16 cellular contexts compared by ENCODE assay signal in genomic region chr2:233406865-233407264, GRCh38.
"Had no signal": no experiment of that assay in that cellular context is flagged by ENCODE, and none has a peak within 500 bp of the region (broad histone marks: within the 10 kb centered on the region; RNA-seq: fewer than 3 reads in every experiment).

No MANE protein-coding gene starts in this region.

- H3K27ac Mint-ChIP-seq: activated naive CD4-positive, alpha-beta T cell treated with anti-CD3 and anti-CD28 coated beads, Interleukin-2, amount 10 ng/mL, durations not matched to agents 7 days and 5 days; activated T-helper 1 cell treated with anti-CD3 and anti-CD28 coated beads, Interleukin-12 subunit alpha, Interleukin-12 subunit beta, Interleukin-2, Interleukin-4 antibody, amounts not matched to agents 30 ng/mL and 10 ng/mL and 1 ng/mL, durations not matched to agents 14 hours and 24 hours and 36 hours; nephron had no signal

- H3K4me3 ChIP-seq: esophagus muscularis mucosa, lower lobe of right lung, sigmoid colon, thyroid gland, vagina had no signal

- H3K27me3 ChIP-seq: brain microvascular endothelial cell, esophagus muscularis mucosa, sigmoid colon, thyroid gland, vagina had no signal

- H3K4me3 Mint-ChIP-seq: activated naive CD4-positive, alpha-beta T cell treated with anti-CD3 and anti-CD28 coated beads, Interleukin-2, amount 10 ng/mL, durations not matched to agents 7 days and 5 days; activated T-helper 1 cell treated with anti-CD3 and anti-CD28 coated beads, Interleukin-12 subunit alpha, Interleukin-12 subunit beta, Interleukin-2, Interleukin-4 antibody, amounts not matched to agents 30 ng/mL and 10 ng/mL and 1 ng/mL, durations not matched to agents 14 hours and 24 hours and 36 hours; nephron had no signal

- H3K36me3 ChIP-seq: brain microvascular endothelial cell, thyroid gland, vagina had no signal

- H3K9me3 ChIP-seq: thyroid gland, vagina had no signal

- DNase-seq: activated CD4-positive, alpha-beta T cell treated with anti-CD3 and anti-CD28 coated beads, Interleukin-2, amount 50 U/mL, for 48 hours; activated CD4-positive, CD25-positive, alpha-beta regulatory T cell; activated CD8-positive, alpha-beta memory T cell treated with anti-CD3 and anti-CD28 coated beads, Interleukin-2, amount 50 U/mL, for 4 hours; activated naive CD4-positive, alpha-beta T cell treated with anti-CD3 and anti-CD28 coated beads, Interleukin-2, amount 10 ng/mL, durations not matched to agents 7 days and 5 days; amygdala; brain microvascular endothelial cell; left cardiac atrium; lower lobe of right lung; occipital lobe; sigmoid colon; T-helper 2 cell; thyroid gland had no signal

- ATAC-seq: lower lobe of right lung had no signal

- H3K27me3 Mint-ChIP-seq: activated naive CD4-positive, alpha-beta T cell treated with anti-CD3 and anti-CD28 coated beads, Interleukin-2, amount 10 ng/mL, durations not matched to agents 7 days and 5 days had no signal

- H3K27ac ChIP-seq: brain microvascular endothelial cell, lower lobe of right lung, vagina had no signal
